In the genomic region with DNA sequence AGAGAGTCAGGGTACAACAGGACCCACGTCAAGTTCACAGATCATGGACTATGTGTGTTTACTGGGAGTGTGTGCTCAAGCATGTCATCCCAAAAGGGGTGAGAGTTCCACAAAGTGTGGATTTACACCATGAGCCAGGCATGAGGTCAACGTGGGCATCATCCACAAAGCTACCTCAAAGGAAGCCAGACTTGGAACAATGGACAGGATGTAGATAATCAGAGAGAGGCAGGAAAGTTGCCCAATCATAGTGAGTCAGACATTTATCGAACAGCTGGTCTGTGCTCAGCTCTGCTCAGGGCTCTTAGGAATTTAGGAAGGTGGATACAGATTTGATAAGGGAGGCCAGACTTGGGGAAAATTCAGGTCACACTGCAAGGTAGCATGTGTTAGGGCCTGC, we compare ENCODE assay signal across 11 cellular contexts.
A peak's percentile ranks its signal among the peaks of the same experiment; 100 is the strongest.
DNase-seq lines count a peak whose midpoint lies in the region; ATAC-seq, FAIRE-seq and TF ChIP-seq lines count a peak whose summit lies in the region.
"Had no signal": no experiment of that assay in that cellular context is flagged by ENCODE, and none has a peak within 500 bp of the region (broad histone marks: within the 10 kb centered on the region; RNA-seq: fewer than 3 reads in every experiment).

No MANE protein-coding gene starts in this region.

- FAIRE-seq in kidney (lab: Jason Lieb, UNC), result no peak

- TF ChIP-seq CTCF in right atrium auricular region (IDR thresholded peaks at IDR 0.05) (no peak), kidney (IDR thresholded peaks at IDR 0.05; ENCODE audit: borderline replicate concordance, extremely low read depth, insufficient read depth) (no peak)

- H3K9me3 ChIP-seq in right atrium auricular region (no peaks in the 10 kb centered on the region), kidney (ENCODE audit: control insufficient read depth in 1 of 2, low read length in 2 of 2) (no peaks in the 10 kb centered on the region)
- H3K9me3 ChIP-seq: suprapubic skin had no signal

- ATAC-seq in HG03095 (IDR thresholded peaks at IDR 0.05; ENCODE audit: unreplicated experiment) (no peak), GM21360 (IDR thresholded peaks at IDR 0.05; ENCODE audit: unreplicated experiment) (no peak)

- intact Hi-C loops in kidney (cut with DNase I), result no loop called here

- peak overlapping the region; percentile 44; the same call in 1 of the 2 replicates for H3K27ac ChIP-seq in ACC112 (ENCODE audit: low read depth, low read length)
- peak overlapping the region in 1 of 2 donors; percentile 69 for H3K27ac ChIP-seq in right atrium auricular region
- no peak overlapping the region for H3K27ac ChIP-seq in kidney (ENCODE audit: low read depth in 2 of 2, low read length in 2 of 2)

- DNase-seq in HPDE6-E6E7 (ENCODE audit: extremely low spot score) (peak; percentile 86), amniotic epithelial cell (ENCODE audit: low read depth) (peak; percentile 91), right atrium auricular region (ENCODE audit: low spot score) (peak; percentile 62), cerebellum (ENCODE audit: low spot score) (no peak), kidney (no peak)
- DNase-seq: activated naive CD8-positive, alpha-beta T cell treated with anti-CD3 and anti-CD28 coated beads, Interleukin-2, amount 10 ng/mL, durations not matched to agents 7 days and 5 days; COR-L47 had no signal

- H3K4me3 ChIP-seq in ACC112 (ENCODE audit: low read depth, low read length), result no peak overlapping the region
- no peak overlapping the region for H3K4me3 ChIP-seq in right atrium auricular region
- H3K4me3 ChIP-seq in kidney (ENCODE audit: low read length in 2 of 2), result no peak overlapping the region
- H3K4me3 ChIP-seq: suprapubic skin had no signal

- H3K79me2 ChIP-seq in ACC112 (ENCODE audit: control insufficient read depth, insufficient read depth, low read length, unreplicated experiment), result no peaks in the 10 kb centered on the region

- no peaks in the 10 kb centered on the region for H3K36me3 ChIP-seq in ACC112 (ENCODE audit: insufficient read depth, low read length)
- H3K36me3 ChIP-seq in right atrium auricular region, result no peaks in the 10 kb centered on the region
- H3K36me3 ChIP-seq in kidney (ENCODE audit: control insufficient read depth in 1 of 2, insufficient read depth in 2 of 2, low read length in 2 of 2), result no peaks in the 10 kb centered on the region
- H3K36me3 ChIP-seq: suprapubic skin had no signal

- H3K27me3 ChIP-seq in ACC112 (ENCODE audit: insufficient read depth, low read length) (no peaks in the 10 kb centered on the region), right atrium auricular region (no peaks in the 10 kb centered on the region)
- H3K27me3 ChIP-seq: suprapubic skin had no signal

- H3K9ac ChIP-seq in kidney (ENCODE audit: low read length in 2 of 2), result no peak overlapping the region

- H3K4me1 ChIP-seq in ACC112 (ENCODE audit: control insufficient read depth, insufficient read depth, low read length, unreplicated experiment) (peaks cover 14% of the 10 kb centered on the region), right atrium auricular region (peaks cover 0 to 24% of the 10 kb centered on the region in 2 donors), kidney (ENCODE audit: control insufficient read depth in 1 of 2, insufficient read depth in 1 of 2, low read depth in 1 of 2, low read length in 2 of 2) (no peaks in the 10 kb centered on the region)

- peak overlapping the region; percentile 21 for H2AFZ ChIP-seq in ACC112 (ENCODE audit: low read length, unreplicated experiment)

Comparison
In these comparisons a context has a peak if more than half of its experiments do, and no peak if none do; other contexts are left out.
1. DNase-seq: peak in HPDE6-E6E7 (single experiment), amniotic epithelial cell (single experiment) and right atrium auricular region (single experiment); none in cerebellum (single experiment) and kidney (single experiment).